In genomic region chr17:17141860-17142552, GRCh38 we compare ENCODE assay signal across 7 cellular contexts.
A peak's percentile ranks its signal among the peaks of the same experiment; 100 is the strongest.
DNase-seq lines count a peak whose midpoint lies in the region; ATAC-seq and TF ChIP-seq lines count a peak whose summit lies in the region.

No MANE protein-coding gene starts in this region.

- no peak overlapping the region for H3K4me3 ChIP-seq in GM12875 (ENCODE audit: low read depth, low read length)
- H3K4me3 ChIP-seq in OCI-LY3 (ENCODE audit: low read length): no peak overlapping the region

- H3K36me3 Mint-ChIP-seq in activated naive CD8-positive, alpha-beta T cell: no peaks in the 10 kb centered on the region
- H3K36me3 Mint-ChIP-seq in glutamatergic neuron (ENCODE audit: unreplicated experiment): peaks cover 7% of the 10 kb centered on the region

- no peak overlapping the region for H3K9ac ChIP-seq in OCI-LY3 (ENCODE audit: low read length)

- TF ChIP-seq CTCF in GM12875 (IDR thresholded peaks at IDR 0.05; ENCODE audit: borderline replicate concordance, insufficient read depth, low read depth, low read length): peak; percentile 85
- TF ChIP-seq CTCF in OCI-LY3 (IDR thresholded peaks at IDR 0.05; ENCODE audit: low read depth, low read length): peak; percentile 67
- TF ChIP-seq CTCF in glutamatergic neuron (IDR thresholded peaks at IDR 0.05; ENCODE audit: partially characterized antibody, unreplicated experiment): peak; percentile 95

- no peak overlapping the region for H3K27ac ChIP-seq in OCI-LY3 (ENCODE audit: low read length)

- no peaks in the 10 kb centered on the region for H3K9me3 ChIP-seq in OCI-LY3 (ENCODE audit: insufficient read depth, low read length)

- no peak for ATAC-seq in HG03342 (IDR thresholded peaks at IDR 0.05; ENCODE audit: unreplicated experiment)

- no peaks in the 10 kb centered on the region for H3K27me3 ChIP-seq in OCI-LY3 (ENCODE audit: low read depth, low read length)

- H3K36me3 ChIP-seq in OCI-LY3 (replicated peaks; ENCODE audit: low read depth, low read length): no peaks in the 10 kb centered on the region

- H2AFZ ChIP-seq in OCI-LY3 (ENCODE audit: low read depth, low read length): no peak overlapping the region

- H3K4me3 Mint-ChIP-seq in activated naive CD8-positive, alpha-beta T cell: no peak overlapping the region
- peak overlapping the region; percentile 71 for H3K4me3 Mint-ChIP-seq in glutamatergic neuron (ENCODE audit: unreplicated experiment)

- DNase-seq in glutamatergic neuron: peak; percentile 82
- peak; percentile 73 for DNase-seq in putamen (ENCODE audit: low spot score)
- no peak for DNase-seq in DMS79 (lab: John Stamatoyannopoulos, UW)

- peak overlapping the region; percentile 12 for H3K27ac Mint-ChIP-seq in activated naive CD8-positive, alpha-beta T cell
- H3K27ac Mint-ChIP-seq in glutamatergic neuron (ENCODE audit: unreplicated experiment): peak overlapping the region; percentile 88

- H3K79me2 ChIP-seq in OCI-LY3 (ENCODE audit: low read length): no peaks in the 10 kb centered on the region

- no peaks in the 10 kb centered on the region for H4K20me1 ChIP-seq in OCI-LY3 (ENCODE audit: insufficient read depth, low read length)

- H3K27me3 Mint-ChIP-seq in activated naive CD8-positive, alpha-beta T cell: no peaks in the 10 kb centered on the region
- peaks cover 24% of the 10 kb centered on the region for H3K27me3 Mint-ChIP-seq in glutamatergic neuron (ENCODE audit: unreplicated experiment)

- H3K4me1 Mint-ChIP-seq in activated naive CD8-positive, alpha-beta T cell (ENCODE audit: low read depth): peaks cover 5% of the 10 kb centered on the region
- H3K4me1 Mint-ChIP-seq in glutamatergic neuron (ENCODE audit: low read depth, unreplicated experiment): peaks cover 12% of the 10 kb centered on the region

- H3K4me2 ChIP-seq in OCI-LY3 (ENCODE audit: low read length): no peak overlapping the region

- H3K4me1 ChIP-seq in OCI-LY3 (ENCODE audit: low read length): no peaks in the 10 kb centered on the region

- no peaks in the 10 kb centered on the region for H3K9me3 Mint-ChIP-seq in activated naive CD8-positive, alpha-beta T cell (ENCODE audit: low read depth)
- H3K9me3 Mint-ChIP-seq in glutamatergic neuron (ENCODE audit: unreplicated experiment): peaks cover 30% of the 10 kb centered on the region
